ENCODE assay signal across 10 cellular contexts in genomic region chr5:67315082-67315801, GRCh38.
A peak's percentile ranks its signal among the peaks of the same experiment; 100 is the strongest.
DNase-seq lines count a peak whose midpoint lies in the region; ATAC-seq and TF ChIP-seq lines count a peak whose summit lies in the region.
"Had no signal": no experiment of that assay in that cellular context is flagged by ENCODE, and none has a peak within 500 bp of the region (broad histone marks: within the 10 kb centered on the region; RNA-seq: fewer than 3 reads in every experiment).

No MANE protein-coding gene starts in this region.

- H3K4me3 ChIP-seq in BLaER1 (no peak overlapping the region), SK-N-MC (no peak overlapping the region), fibroblast of lung (replicated peaks in 1 of 4; ENCODE audit: control extremely low read depth in 1 of 4, insufficient read depth in 1 of 4, low read depth in 3 of 4, low read length in 4 of 4) (no peak overlapping the region), neural progenitor cell (no peak overlapping the region), MM.1S (ENCODE audit: low read length) (no peak overlapping the region)

- H3K4me2 ChIP-seq in BLaER1 (peak overlapping the region; percentile 52), fibroblast of lung (ENCODE audit: extremely low read depth, insufficient read depth, low read length) (peak overlapping the region; percentile 68), neural progenitor cell (no peak overlapping the region), MM.1S (ENCODE audit: low read depth, low read length) (no peak overlapping the region)

- no peak overlapping the region for H3K4me3 Mint-ChIP-seq in neural progenitor cell
- H3K4me3 Mint-ChIP-seq: type B pancreatic cell had no signal

- H3K9ac ChIP-seq in BLaER1: no peak overlapping the region
- no peak overlapping the region for H3K9ac ChIP-seq in SK-N-MC (ENCODE audit: insufficient read length)
- H3K9ac ChIP-seq in fibroblast of lung (ENCODE audit: insufficient read depth, low read length): no peak overlapping the region
- H3K9ac ChIP-seq in neural progenitor cell: no peak overlapping the region
- H3K9ac ChIP-seq in MM.1S (ENCODE audit: low read length): no peak overlapping the region

- ATAC-seq in GM21723 (IDR thresholded peaks at IDR 0.05; ENCODE audit: unreplicated experiment) (no peak), GM21529 (IDR thresholded peaks at IDR 0.05; ENCODE audit: unreplicated experiment) (no peak)

- no peaks in the 10 kb centered on the region for H3K9me2 ChIP-seq in MM.1S (replicated peaks; ENCODE audit: insufficient read depth, low read length)

- peaks cover 2% of the 10 kb centered on the region for H3K27me3 Mint-ChIP-seq in neural progenitor cell (ENCODE audit: insufficient read depth, low read depth)
- H3K27me3 Mint-ChIP-seq: type B pancreatic cell had no signal

- H3K27ac ChIP-seq in BLaER1 (0 out of 2 replicates have a peak overlapping the region, but pooled peaks have one; percentile 16), SK-N-MC (peak overlapping the region; percentile 38; the same call in 1 of the 2 replicates), fibroblast of lung (ENCODE audit: insufficient read depth, low read length) (peak overlapping the region; percentile 50), neural progenitor cell (peak overlapping the region; percentile 53), MM.1S (ENCODE audit: low read length) (no peak overlapping the region)

- peaks cover 8% of the 10 kb centered on the region for H3K4me1 Mint-ChIP-seq in neural progenitor cell

- H3K9me3 ChIP-seq in BLaER1: peaks cover 13% of the 10 kb centered on the region; the same call in 1 of the 2 replicates
- no peaks in the 10 kb centered on the region for H3K9me3 ChIP-seq in SK-N-MC (ENCODE audit: low read depth, low read length)
- H3K9me3 ChIP-seq in fibroblast of lung (ENCODE audit: control insufficient read depth, insufficient read depth, low read depth, low read length): no peaks in the 10 kb centered on the region
- no peaks in the 10 kb centered on the region for H3K9me3 ChIP-seq in neural progenitor cell (ENCODE audit: low read depth)
- H3K9me3 ChIP-seq in MM.1S (replicated peaks; ENCODE audit: insufficient read depth, low read length): no peaks in the 10 kb centered on the region

- no peak for DNase-seq in SK-N-MC (ENCODE audit: low read depth, low spot score)
- peak in 1 of 2 donors; percentile 77 for DNase-seq in fibroblast of lung (ENCODE audit: low read depth in 2 of 2)
- DNase-seq in neural progenitor cell (ENCODE audit: low spot score): peak; percentile 59
- no peak for DNase-seq in MM.1S
- DNase-seq in activated CD4-positive, alpha-beta T cell treated with anti-CD3 and anti-CD28 coated beads, Interleukin-2, amount 50 U/mL, for 1 hour: no peak
- DNase-seq: NCI-H510A treated with DMSO at 0.1 percent for 48 hours had no signal

- H3K36me3 Mint-ChIP-seq in neural progenitor cell: no peaks in the 10 kb centered on the region
- H3K36me3 Mint-ChIP-seq: type B pancreatic cell had no signal

- peaks cover 14% of the 10 kb centered on the region for H3F3A ChIP-seq in neural progenitor cell (ENCODE audit: low read depth)
- no peaks in the 10 kb centered on the region for H3F3A ChIP-seq in MM.1S (ENCODE audit: insufficient read depth, low read length)

- H3K4me1 ChIP-seq in BLaER1 (peaks cover 13% of the 10 kb centered on the region), fibroblast of lung (ENCODE audit: control insufficient read depth, extremely low read depth, insufficient read depth, low read length) (no peaks in the 10 kb centered on the region), neural progenitor cell (peaks cover 8% of the 10 kb centered on the region), MM.1S (ENCODE audit: low read length) (no peaks in the 10 kb centered on the region)

- no peaks in the 10 kb centered on the region for H3K79me2 ChIP-seq in fibroblast of lung (ENCODE audit: control insufficient read depth, insufficient read depth, low read length)
- H3K79me2 ChIP-seq in neural progenitor cell (ENCODE audit: low read depth): no peaks in the 10 kb centered on the region
- no peaks in the 10 kb centered on the region for H3K79me2 ChIP-seq in MM.1S (ENCODE audit: low read length)

- H3K36me3 ChIP-seq in BLaER1: no peaks in the 10 kb centered on the region
- no peaks in the 10 kb centered on the region for H3K36me3 ChIP-seq in SK-N-MC (ENCODE audit: insufficient read depth, low read length)
- H3K36me3 ChIP-seq in fibroblast of lung (ENCODE audit: control insufficient read depth, insufficient read depth, low read length): no peaks in the 10 kb centered on the region
- H3K36me3 ChIP-seq in neural progenitor cell: no peaks in the 10 kb centered on the region
- H3K36me3 ChIP-seq in MM.1S (replicated peaks; ENCODE audit: insufficient read depth, low read length): no peaks in the 10 kb centered on the region

- peak overlapping the region; percentile 54 for H2AFZ ChIP-seq in fibroblast of lung (ENCODE audit: low read length)
- H2AFZ ChIP-seq in neural progenitor cell (replicated peaks): peak overlapping the region; percentile 12
- H2AFZ ChIP-seq in MM.1S (ENCODE audit: low read length): no peak overlapping the region

- H4K20me1 ChIP-seq in BLaER1 (no peaks in the 10 kb centered on the region), fibroblast of lung (ENCODE audit: control insufficient read depth, extremely low read depth, insufficient read depth, low read length) (no peaks in the 10 kb centered on the region), neural progenitor cell (ENCODE audit: low read depth) (no peaks in the 10 kb centered on the region), MM.1S (ENCODE audit: insufficient read depth, low read length) (no peaks in the 10 kb centered on the region)

- TF ChIP-seq CTCF in fibroblast of lung (conservative IDR thresholded peaks at IDR 0.05 in 1 of 2, IDR thresholded peaks at IDR 0.05 in 1 of 2; ENCODE audit: low read depth in 1 of 2, low read length in 2 of 2): no peak
- TF ChIP-seq CTCF in neural progenitor cell (IDR thresholded peaks at IDR 0.05): peak; percentile 18
- no peak for TF ChIP-seq CTCF in MM.1S (IDR thresholded peaks at IDR 0.05; ENCODE audit: low read length)

- peaks cover 34% of the 10 kb centered on the region for H3K9me3 Mint-ChIP-seq in neural progenitor cell

- no peaks in the 10 kb centered on the region for H3K27me3 ChIP-seq in BLaER1
- H3K27me3 ChIP-seq in fibroblast of lung (ENCODE audit: control insufficient read depth, insufficient read depth, low read length): no peaks in the 10 kb centered on the region
- no peaks in the 10 kb centered on the region for H3K27me3 ChIP-seq in neural progenitor cell
- no peaks in the 10 kb centered on the region for H3K27me3 ChIP-seq in MM.1S (replicated peaks; ENCODE audit: insufficient read depth, low read length)

- H3K27ac Mint-ChIP-seq in neural progenitor cell: peak overlapping the region; percentile 65
- H3K27ac Mint-ChIP-seq: type B pancreatic cell had no signal

Comparison
In these comparisons a context has a peak if more than half of its experiments do, and no peak if none do; other contexts are left out.
1. H3K4me2 ChIP-seq: peak in BLaER1 (single experiment) and fibroblast of lung (single experiment); none in neural progenitor cell (single experiment) and MM.1S (single experiment).